In genomic region chr10:100285316-100285715, GRCh38 we compare ENCODE assay signal across 6 cellular contexts. TPM values are rescaled to one million over a fixed set of nuclear protein-coding genes. Genes with fewer than 3 reads are reported as not detected.
DNase-seq lines count a peak whose midpoint lies in the region; ATAC-seq, FAIRE-seq and TF ChIP-seq lines count a peak whose summit lies in the region.
"Not testable (repeated sequence)": the region's sequence is repeated elsewhere in the genome, so short reads cannot be mapped to it uniquely, and the experiment has no call there.

No MANE protein-coding gene starts in this region.

- peak overlapping the region; percentile 93 for H3K9ac ChIP-seq in astrocyte (ENCODE audit: low read length)

- not testable (repeated sequence) for H3K27me3 ChIP-seq in SJSA1 (replicated peaks); astrocyte (ENCODE audit: insufficient read depth, low read length); thymus (ENCODE audit: control insufficient read depth, insufficient read depth)

- H3K9me3 ChIP-seq in SJSA1 (replicated peaks); astrocyte (ENCODE audit: insufficient read depth, low read depth, low read length); thymus (ENCODE audit: control insufficient read depth): not testable (repeated sequence)

- H3K36me3 Mint-ChIP-seq in astrocyte (ENCODE audit: low read depth, unreplicated experiment): not testable (repeated sequence)
- peaks cover 6 to 11% of the 10 kb centered on the region in 2 donors for H3K36me3 Mint-ChIP-seq in naive B cell

- 97% methylated on average over 11 of the region's 11 CpGs for WGBS in thymus

- ATAC-seq in naive B cell (ENCODE audit: low read depth in 2 of 2): not testable (repeated sequence)

- TF ChIP-seq CTCF in GM12865 (IDR thresholded peaks at IDR 0.05; ENCODE audit: insufficient read depth, low read depth, low read length, missing control alignments); astrocyte (IDR thresholded peaks at IDR 0.05; ENCODE audit: insufficient read depth, low read depth, low read length); fibroblast of the aortic adventitia (IDR thresholded peaks at IDR 0.05; ENCODE audit: insufficient read depth, low read length): not testable (repeated sequence)

- H3K27me3 Mint-ChIP-seq in astrocyte (ENCODE audit: low read depth, unreplicated experiment); naive B cell: not testable (repeated sequence)

- not testable (repeated sequence) for FAIRE-seq in astrocyte (lab: Jason Lieb, UNC)

- peaks cover 54% of the 10 kb centered on the region for H3K79me2 ChIP-seq in astrocyte (ENCODE audit: insufficient read depth, low read length)

- H4K20me1 ChIP-seq in astrocyte (ENCODE audit: insufficient read depth, low read length): peaks cover 37% of the 10 kb centered on the region

- peak overlapping the region; percentile 100 for H3K4me3 Mint-ChIP-seq in astrocyte (ENCODE audit: unreplicated experiment)
- peak overlapping the region in 5 of 8 donors; percentile 97 to 100 (median 99) for H3K4me3 Mint-ChIP-seq in naive B cell

- H3K9me3 Mint-ChIP-seq in astrocyte (ENCODE audit: unreplicated experiment); naive B cell: not testable (repeated sequence)

- DNase-seq in GM12865 (ENCODE audit: low read depth); SJSA1 (ENCODE audit: low read depth in 1 of 2, low spot score in 2 of 2); astrocyte (ENCODE audit: low read depth); naive B cell: not testable (repeated sequence)
- peak; percentile 5 for DNase-seq in fibroblast of the aortic adventitia (ENCODE audit: low read depth)

- H2AFZ ChIP-seq in astrocyte (ENCODE audit: low read depth, low read length): peak overlapping the region; percentile 94

- peak overlapping the region; percentile 99 for H3K27ac Mint-ChIP-seq in astrocyte (ENCODE audit: unreplicated experiment)
- H3K27ac Mint-ChIP-seq in naive B cell: peak overlapping the region; percentile 16 to 99 (median 98)

- H3K4me3 ChIP-seq in GM12865 (ENCODE audit: low read depth, low read length) (peak overlapping the region; percentile 81), SJSA1 (peak overlapping the region; percentile 83), astrocyte (ENCODE audit: insufficient read depth, low read depth, low read length) (peak overlapping the region; percentile 90), fibroblast of the aortic adventitia (ENCODE audit: low read depth, low read length) (peak overlapping the region; percentile 95), thymus (ENCODE audit: low read length) (peak overlapping the region; percentile 80)

- H3K4me1 ChIP-seq in SJSA1 (replicated peaks) (peaks cover 16% of the 10 kb centered on the region), astrocyte (ENCODE audit: insufficient read depth, low read length) (peaks cover 17% of the 10 kb centered on the region)
- H3K4me1 ChIP-seq in thymus (ENCODE audit: control insufficient read depth, insufficient read depth, low read length): not testable (repeated sequence)

- H3K4me2 ChIP-seq in astrocyte (ENCODE audit: low read length): peak overlapping the region; percentile 93

- H3K36me3 ChIP-seq in SJSA1 (peaks cover 42% of the 10 kb centered on the region), astrocyte (ENCODE audit: insufficient read depth, low read length) (peaks cover 27% of the 10 kb centered on the region)
- not testable (repeated sequence) for H3K36me3 ChIP-seq in thymus (ENCODE audit: control insufficient read depth, insufficient read depth)

- H3K4me1 Mint-ChIP-seq in astrocyte (ENCODE audit: low read depth, unreplicated experiment) (peaks cover 16% of the 10 kb centered on the region), naive B cell (peaks cover 25 to 44% (median 30%) of the 10 kb centered on the region in 3 donors)

- H3K27ac ChIP-seq in SJSA1 (peak overlapping the region; percentile 42; the same call in 1 of the 2 replicates), astrocyte (ENCODE audit: low read depth, low read length) (peak overlapping the region; percentile 90)
- not testable (repeated sequence) for H3K27ac ChIP-seq in thymus (ENCODE audit: low read depth)

RNA-seq across cellular contexts. Expression of gene BLOC1S2, which starts 1.2 kb away (rescaled TPM):
- total RNA-seq in SJSA1 (2014; rRNA removed; shearing (Covaris generic)): 34.6 and 47.7 TPM in 2 replicates
- total RNA-seq in astrocyte (82.0 and 93.9 TPM in 2 replicates), fibroblast of the aortic adventitia (ENCODE audit: low replicate concordance) (56.8 and 68.8 TPM in 2 replicates)
- polyA plus RNA-seq in naive B cell (ENCODE audit: low read depth in 6 of 6) (100 to 1,000 TPM; 254 to 374 (median 297) TPM), thymus (114 TPM)

RNA-seq across cellular contexts. Expression of gene CWF19L1, which starts 17.9 kb away (rescaled TPM):
- total RNA-seq in SJSA1 (2014; rRNA removed; shearing (Covaris generic)): 42.6 and 63.5 TPM in 2 replicates
- total RNA-seq in astrocyte (20.5 and 23.2 TPM in 2 replicates), fibroblast of the aortic adventitia (ENCODE audit: low replicate concordance) (15.0 and 28.1 TPM in 2 replicates)
- polyA plus RNA-seq in naive B cell (ENCODE audit: low read depth in 6 of 6) (10 to 100 TPM; 23.8 to 40.6 (median 28.9) TPM), thymus (47.5 TPM)

RNA-seq across cellular contexts. Expression of gene PKD2L1, which starts 44.7 kb away (rescaled TPM):
- not detected in 2 replicates for total RNA-seq in SJSA1 (2014; rRNA removed; shearing (Covaris generic))
- not detected in 2 replicates for total RNA-seq in astrocyte
- not detected in 2 replicates for total RNA-seq in fibroblast of the aortic adventitia (ENCODE audit: low replicate concordance)
- 1 to 10 TPM in 1 of 6 donors, under 1 TPM in 2, not detected in 3; 0.25 to 1.1 (median 0.93) TPM for polyA plus RNA-seq in naive B cell (ENCODE audit: low read depth in 6 of 6)
- 6.1 TPM for polyA plus RNA-seq in thymus

RNA-seq across cellular contexts. Expression of gene CHUK, which starts 55.9 kb away (rescaled TPM):
- 54.4 and 57.4 TPM in 2 replicates for total RNA-seq in SJSA1 (2014; rRNA removed; shearing (Covaris generic))
- total RNA-seq in astrocyte (18.6 and 19.0 TPM in 2 replicates), fibroblast of the aortic adventitia (ENCODE audit: low replicate concordance) (25.0 and 30.3 TPM in 2 replicates)
- polyA plus RNA-seq in naive B cell (ENCODE audit: low read depth in 6 of 6) (10 to 100 TPM in 4 of 6 donors, 1 to 10 TPM in 2; 7.5 to 15.5 (median 12.4) TPM), thymus (12.9 TPM)
